11 cellular contexts compared by ENCODE assay signal in the genomic region with DNA sequence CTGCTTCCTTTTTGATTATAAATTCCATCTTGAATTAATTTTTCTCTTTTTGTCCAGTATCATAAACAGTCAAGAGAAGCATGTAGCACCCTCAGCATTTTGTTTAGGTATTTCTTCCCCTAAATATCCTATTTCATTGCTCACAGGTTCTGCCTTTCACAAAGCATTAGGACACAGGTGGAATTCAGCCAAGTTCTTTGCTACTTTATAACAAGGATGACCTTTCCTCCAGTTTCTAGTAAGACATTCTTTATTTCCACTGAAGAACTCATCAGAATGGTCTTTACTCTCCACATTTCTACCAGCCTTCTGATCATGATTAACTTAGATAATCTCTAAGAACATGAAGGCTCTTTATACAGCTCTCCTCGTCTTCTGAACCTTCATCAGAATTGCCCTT. TPM values are rescaled to one million over a fixed set of nuclear protein-coding genes. Genes with fewer than 3 reads are reported as not detected.
DNase-seq lines count a peak whose midpoint lies in the region; ATAC-seq and TF ChIP-seq lines count a peak whose summit lies in the region.
"Had no signal": no experiment of that assay in that cellular context is flagged by ENCODE, and none has a peak within 500 bp of the region (broad histone marks: within the 10 kb centered on the region; RNA-seq: fewer than 3 reads in every experiment).

No MANE protein-coding gene starts in this region.

- H3K4me3 ChIP-seq in adrenal gland (no peak overlapping the region), fibroblast of villous mesenchyme (ENCODE audit: low read depth, low read length) (no peak overlapping the region), psoas muscle (no peak overlapping the region), ovary (no peak overlapping the region)

- TF ChIP-seq POLR2A in adrenal gland (IDR thresholded peaks at IDR 0.05) (no peak), ovary (IDR thresholded peaks at IDR 0.05) (no peak)

- 46 to 55% (median 50%) methylated on average over 1 of the region's 1 CpG for WGBS in adrenal gland, 4 donors
- WGBS in psoas muscle, 3 donors, result 55 to 66% (median 62%) methylated on average over 1 of the region's 1 CpG
- 34 to 53% (median 48%) methylated on average over 1 of the region's 1 CpG for WGBS in ovary, 3 donors

- no peaks in the 10 kb centered on the region for H3K27me3 ChIP-seq in adrenal gland
- no peaks in the 10 kb centered on the region for H3K27me3 ChIP-seq in psoas muscle (ENCODE audit: insufficient read depth in 3 of 3, low read length in 2 of 3)
- no peaks in the 10 kb centered on the region for H3K27me3 ChIP-seq in ovary

- H3K9me3 ChIP-seq in adrenal gland (replicated peaks in 1 of 3), result no peaks in the 10 kb centered on the region
- no peaks in the 10 kb centered on the region for H3K9me3 ChIP-seq in psoas muscle
- H3K9me3 ChIP-seq in ovary, result no peaks in the 10 kb centered on the region

- DNase-seq in AG20443 (ENCODE audit: low spot score) (peak; percentile 10), adrenal gland (peak in 2 of 7 donors; percentile 19 to 31), fibroblast of villous mesenchyme (ENCODE audit: low read depth) (peak; percentile 78), psoas muscle (no peak), ovary (no peak), T-helper 2 cell (no peak)
- DNase-seq in stimulated activated naive CD4-positive, alpha-beta T cell treated with Interleukin-2 at 50 U/mL for 16 hours (lab: John Stamatoyannopoulos, UW), result no peak
- DNase-seq: activated CD4-positive, alpha-beta T cell treated with anti-CD3 and anti-CD28 coated beads, Interleukin-2, amount 50 U/mL, for 4 hours; CD8-positive, alpha-beta memory T cell; NCI-H1436 treated with DMSO at 0.1 percent for 48 hours had no signal

- H3K4me1 ChIP-seq in adrenal gland (replicated peaks in 1 of 2) (peaks cover 8 to 16% of the 10 kb centered on the region in 2 donors), psoas muscle (peaks cover 14% of the 10 kb centered on the region), ovary (ENCODE audit: insufficient read depth) (peaks cover 5% of the 10 kb centered on the region)

- H3K36me3 ChIP-seq in adrenal gland (replicated peaks in 1 of 2) (no peaks in the 10 kb centered on the region), psoas muscle (ENCODE audit: insufficient read depth in 1 of 2, low read depth in 1 of 2) (no peaks in the 10 kb centered on the region), ovary (no peaks in the 10 kb centered on the region)

- ATAC-seq in psoas muscle, result peak in 3 of 4 donors; percentile 39 to 66 (median 46)
- no peak for ATAC-seq in HG02981 (IDR thresholded peaks at IDR 0.05; ENCODE audit: unreplicated experiment)

- no peak for TF ChIP-seq EP300 in ovary (IDR thresholded peaks at IDR 0.05)

- intact Hi-C loops in adrenal gland (cut with DNase I) (no loop called here), psoas muscle (cut with DNase I) (loop anchor here (5.0 kb wide), 2 partner anchors 565 to 580 kb away; no protein-coding TSS in a partner anchor), ovary (cut with DNase I) (loop anchor here (10.0 kb wide), 3 partner anchors 387 to 567 kb away; no protein-coding TSS in a partner anchor)

- H3K27ac ChIP-seq in adrenal gland (peak overlapping the region; percentile 42 to 87 (median 73)), psoas muscle (peak overlapping the region; percentile 13), ovary (peak overlapping the region in 1 of 2 donors; percentile 63)

- no peak for TF ChIP-seq CTCF in adrenal gland (IDR thresholded peaks at IDR 0.05)
- no peak for TF ChIP-seq CTCF in fibroblast of villous mesenchyme (IDR thresholded peaks at IDR 0.05; ENCODE audit: insufficient read depth, low read depth, low read length)
- TF ChIP-seq CTCF in psoas muscle (IDR thresholded peaks at IDR 0.05), result no peak
- TF ChIP-seq CTCF in ovary (IDR thresholded peaks at IDR 0.05), result no peak

RNA-seq across cellular contexts. Expression of a gene that starts 7.4 kb away (rescaled TPM):
- total RNA-seq in adrenal gland (1 to 10 TPM in 6 of 8 donors, under 1 TPM in 1, not detected in 1; 0.54 to 3.0 (median 1.5) TPM), fibroblast of villous mesenchyme (0.43 and 0.64 TPM in 2 replicates), psoas muscle (1 to 10 TPM in 1 of 4 donors, not detected in 3; 1.6 TPM), ovary (1 to 10 TPM in 6 of 7 donors, under 1 TPM in 1; 0.83 to 3.8 (median 2.5) TPM)
- polyA plus RNA-seq in adrenal gland (1 to 10 TPM in 2 of 3 donors, under 1 TPM in 1; 0.32 to 2.1 (median 1.0) TPM), psoas muscle (1 to 10 TPM in 1 of 3 donors, under 1 TPM in 2; 0.06 to 1.4 (median 0.37) TPM), ovary (1 to 10 TPM; 1.0 to 1.1 TPM)

Comparison
In these comparisons a context has a peak if more than half of its experiments do, and no peak if none do; other contexts are left out.
1. DNase-seq: peak in AG20443 (single experiment) and fibroblast of villous mesenchyme (single experiment); none in psoas muscle (0 of 2), ovary (0 of 5), T-helper 2 cell (0 of 5) and stimulated activated naive CD4-positive, alpha-beta T cell treated with Interleukin-2 at 50 U/mL for 16 hours (single experiment).
2. intact Hi-C loops: an anchor here in psoas muscle (5.0 kb wide) and ovary (10.0 kb wide); none called in adrenal gland.